Comparison of ENCODE assay signal across 23 cellular contexts in the genomic region with DNA sequence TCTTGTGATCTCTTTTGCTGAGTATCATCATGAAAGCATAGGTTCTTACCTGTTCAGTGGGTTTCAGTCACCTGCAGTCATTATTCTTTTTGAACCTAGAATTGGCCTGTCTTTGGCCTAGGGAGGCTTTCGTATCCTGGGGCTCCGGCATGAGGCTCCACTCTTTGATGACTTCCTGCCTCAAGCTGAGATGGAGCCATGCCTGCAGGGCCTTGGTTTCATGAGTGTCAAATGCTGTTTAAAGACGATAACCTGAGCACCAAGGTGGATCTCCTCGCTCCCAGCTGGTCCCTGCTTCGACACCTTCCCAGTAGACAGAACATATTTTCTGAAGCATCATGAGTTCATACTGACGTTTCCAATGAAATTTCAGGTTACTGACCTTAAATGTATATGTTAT.
DNase-seq lines count a peak whose midpoint lies in the region; ATAC-seq and TF ChIP-seq lines count a peak whose summit lies in the region.
"Had no signal": no experiment of that assay in that cellular context is flagged by ENCODE, and none has a peak within 500 bp of the region (broad histone marks: within the 10 kb centered on the region; RNA-seq: fewer than 3 reads in every experiment).

No MANE protein-coding gene starts in this region.

- no peak overlapping the region for H2AFZ ChIP-seq in OCI-LY1 (ENCODE audit: low read length)

- H3K36me3 Mint-ChIP-seq in osteocyte (ENCODE audit: unreplicated experiment) = no peaks in the 10 kb centered on the region
- H3K36me3 Mint-ChIP-seq in stimulated activated memory B cell treated with anti-CD40 and anti-IgM and Interleukin-4, amounts not matched to agents 10 μg/mL and 1 μg/mL and 100 μg/mL, for 72 hours = peaks cover 4% of the 10 kb centered on the region
- H3K36me3 Mint-ChIP-seq in activated T-helper 2 cell treated with anti-CD3 and anti-CD28 coated beads, Interferon-gamma antibody, Interleukin-2, Interleukin-4, amounts not matched to agents 10 μg/mL and 5 μg/mL and 100 μg/mL, durations not matched to agents 14 hours and 24 hours and 36 hours (ENCODE audit: low read depth) = no peaks in the 10 kb centered on the region
- H3K36me3 Mint-ChIP-seq: CD14-positive monocyte; CD8-positive, alpha-beta memory T cell had no signal

- H3K4me1 ChIP-seq in OCI-LY1 (ENCODE audit: insufficient read depth, low read length, severe bottlenecking) = peaks cover 22% of the 10 kb centered on the region
- H3K4me1 ChIP-seq: A549, BE2C, HAP-1 had no signal

- no peaks in the 10 kb centered on the region for H3K27me3 Mint-ChIP-seq in osteocyte (ENCODE audit: unreplicated experiment)
- no peaks in the 10 kb centered on the region for H3K27me3 Mint-ChIP-seq in stimulated activated memory B cell treated with anti-CD40 and anti-IgM and Interleukin-4, amounts not matched to agents 10 μg/mL and 1 μg/mL and 100 μg/mL, for 72 hours
- H3K27me3 Mint-ChIP-seq in activated T-helper 2 cell treated with anti-CD3 and anti-CD28 coated beads, Interferon-gamma antibody, Interleukin-2, Interleukin-4, amounts not matched to agents 10 μg/mL and 5 μg/mL and 100 μg/mL, durations not matched to agents 14 hours and 24 hours and 36 hours (ENCODE audit: low read depth) = no peaks in the 10 kb centered on the region
- H3K27me3 Mint-ChIP-seq: CD4-positive, alpha-beta T cell had no signal

- H3F3A ChIP-seq in OCI-LY1 (ENCODE audit: insufficient read depth, low read length) = no peaks in the 10 kb centered on the region

- DNase-seq in islet precursor cell (peak; percentile 1), osteocyte (ENCODE audit: extremely low spot score, unreplicated experiment) (peak; percentile 38), DMS79 (lab: John Stamatoyannopoulos, UW) (no peak), NCI-H146 (lab: John Stamatoyannopoulos, UW) (no peak)
- DNase-seq in activated T-helper 2 cell treated with anti-CD3 and anti-CD28 coated beads, Interferon-gamma antibody, Interleukin-2, Interleukin-4, amounts not matched to agents 10 μg/mL and 5 μg/mL and 100 μg/mL, durations not matched to agents 14 hours and 24 hours and 36 hours (ENCODE audit: low spot score) = no peak
- DNase-seq: 8988T; ACHN; AML-193; BE2C; CD4-positive, alpha-beta T cell; CD8-positive, alpha-beta memory T cell; DMS 273 treated with DMSO at 0.1 percent for 48 hours; DMS79 treated with DMSO at 0.1 percent for 48 hours; GF-D8; GOT3; HFFc6 had no signal

- TF ChIP-seq CTCF in OCI-LY1 (IDR thresholded peaks at IDR 0.05; ENCODE audit: low read length) (no peak), osteocyte (IDR thresholded peaks at IDR 0.05) (no peak)

- peak overlapping the region; percentile 48 for H3K27ac ChIP-seq in OCI-LY1 (ENCODE audit: low read depth, low read length, poor library complexity, severe bottlenecking)
- H3K27ac ChIP-seq: A549; BLaER1 treated with 17β-estradiol and CSF1 and Interleukin-3, amounts not matched to agents 10 nM and 100 nM had no signal

- H3K27ac Mint-ChIP-seq in osteocyte (ENCODE audit: unreplicated experiment) = no peak overlapping the region
- H3K27ac Mint-ChIP-seq in stimulated activated memory B cell treated with anti-CD40 and anti-IgM and Interleukin-4, amounts not matched to agents 10 μg/mL and 1 μg/mL and 100 μg/mL, for 72 hours = peak overlapping the region; percentile 76
- no peak overlapping the region for H3K27ac Mint-ChIP-seq in activated T-helper 2 cell treated with anti-CD3 and anti-CD28 coated beads, Interferon-gamma antibody, Interleukin-2, Interleukin-4, amounts not matched to agents 10 μg/mL and 5 μg/mL and 100 μg/mL, durations not matched to agents 14 hours and 24 hours and 36 hours
- H3K27ac Mint-ChIP-seq: CD14-positive monocyte, HFFc6 had no signal

- no peak overlapping the region for H3K4me3 Mint-ChIP-seq in osteocyte (ENCODE audit: unreplicated experiment)
- H3K4me3 Mint-ChIP-seq in stimulated activated memory B cell treated with anti-CD40 and anti-IgM and Interleukin-4, amounts not matched to agents 10 μg/mL and 1 μg/mL and 100 μg/mL, for 72 hours = no peak overlapping the region
- H3K4me3 Mint-ChIP-seq in activated T-helper 2 cell treated with anti-CD3 and anti-CD28 coated beads, Interferon-gamma antibody, Interleukin-2, Interleukin-4, amounts not matched to agents 10 μg/mL and 5 μg/mL and 100 μg/mL, durations not matched to agents 14 hours and 24 hours and 36 hours (ENCODE audit: low read depth) = no peak overlapping the region
- H3K4me3 Mint-ChIP-seq: CD14-positive monocyte; CD4-positive, alpha-beta T cell; CD8-positive, alpha-beta memory T cell; HFFc6 had no signal

- ATAC-seq in stimulated activated memory B cell treated with anti-CD40 and anti-IgM and Interleukin-4, amounts not matched to agents 10 μg/mL and 1 μg/mL and 100 μg/mL, for 72 hours = no peak
- no peak for ATAC-seq in HG03280 (IDR thresholded peaks at IDR 0.05; ENCODE audit: unreplicated experiment)

- no peaks in the 10 kb centered on the region for H3K27me3 ChIP-seq in OCI-LY1 (ENCODE audit: insufficient read depth, low read length)
- H3K27me3 ChIP-seq: BE2C; BLaER1 treated with 17β-estradiol and CSF1 and Interleukin-3, amounts not matched to agents 10 nM and 100 nM had no signal

- H3K9me3 ChIP-seq in OCI-LY1 (ENCODE audit: low read length) = no peaks in the 10 kb centered on the region
- H3K9me3 ChIP-seq: A549, BE2C, HAP-1 had no signal

- H3K4me2 ChIP-seq in OCI-LY1 (ENCODE audit: low read length) = no peak overlapping the region
- H3K4me2 ChIP-seq: A549; BLaER1 treated with 17β-estradiol and CSF1 and Interleukin-3, amounts not matched to agents 10 nM and 100 nM had no signal

- H3K4me1 Mint-ChIP-seq in osteocyte (ENCODE audit: unreplicated experiment) = no peaks in the 10 kb centered on the region
- H3K4me1 Mint-ChIP-seq in stimulated activated memory B cell treated with anti-CD40 and anti-IgM and Interleukin-4, amounts not matched to agents 10 μg/mL and 1 μg/mL and 100 μg/mL, for 72 hours = peaks cover 12% of the 10 kb centered on the region
- peaks cover 2% of the 10 kb centered on the region for H3K4me1 Mint-ChIP-seq in activated T-helper 2 cell treated with anti-CD3 and anti-CD28 coated beads, Interferon-gamma antibody, Interleukin-2, Interleukin-4, amounts not matched to agents 10 μg/mL and 5 μg/mL and 100 μg/mL, durations not matched to agents 14 hours and 24 hours and 36 hours (ENCODE audit: low read depth)

- no peaks in the 10 kb centered on the region for H3K9me3 Mint-ChIP-seq in osteocyte (ENCODE audit: unreplicated experiment)
- H3K9me3 Mint-ChIP-seq in stimulated activated memory B cell treated with anti-CD40 and anti-IgM and Interleukin-4, amounts not matched to agents 10 μg/mL and 1 μg/mL and 100 μg/mL, for 72 hours = peaks cover 13% of the 10 kb centered on the region
- H3K9me3 Mint-ChIP-seq in activated T-helper 2 cell treated with anti-CD3 and anti-CD28 coated beads, Interferon-gamma antibody, Interleukin-2, Interleukin-4, amounts not matched to agents 10 μg/mL and 5 μg/mL and 100 μg/mL, durations not matched to agents 14 hours and 24 hours and 36 hours = no peaks in the 10 kb centered on the region

- H3K9ac ChIP-seq in OCI-LY1 (ENCODE audit: low read length) = no peak overlapping the region
- H3K9ac ChIP-seq: BLaER1 treated with 17β-estradiol and CSF1 and Interleukin-3, amounts not matched to agents 10 nM and 100 nM had no signal

- no peaks in the 10 kb centered on the region for H3K9me2 ChIP-seq in OCI-LY1 (ENCODE audit: low read depth, low read length)

- intact Hi-C loops in activated T-helper 2 cell treated with anti-CD3 and anti-CD28 coated beads, Interferon-gamma antibody, Interleukin-2, Interleukin-4, amounts not matched to agents 10 μg/mL and 5 μg/mL and 100 μg/mL, durations not matched to agents 14 hours and 24 hours and 36 hours (cut with micrococcal nuclease) = no loop called here

- H3K79me2 ChIP-seq in OCI-LY1 (ENCODE audit: insufficient read depth, low read length) = no peaks in the 10 kb centered on the region

- no peak overlapping the region for H3K4me3 ChIP-seq in OCI-LY1 (ENCODE audit: low read depth, low read length, poor library complexity, severe bottlenecking)
- H3K4me3 ChIP-seq: A549; BLaER1 treated with 17β-estradiol and CSF1 and Interleukin-3, amounts not matched to agents 10 nM and 100 nM; HAP-1 had no signal

- H4K20me1 ChIP-seq in OCI-LY1 (ENCODE audit: insufficient read depth, low read length) = no peaks in the 10 kb centered on the region
- H4K20me1 ChIP-seq: BLaER1 treated with 17β-estradiol and CSF1 and Interleukin-3, amounts not matched to agents 10 nM and 100 nM had no signal

- no peaks in the 10 kb centered on the region for H3K36me3 ChIP-seq in OCI-LY1 (ENCODE audit: insufficient read depth, low read length)
- H3K36me3 ChIP-seq: BE2C; BLaER1 treated with 17β-estradiol and CSF1 and Interleukin-3, amounts not matched to agents 10 nM and 100 nM; HAP-1 had no signal

Comparison
In these comparisons a context has a peak if more than half of its experiments do, and no peak if none do; other contexts are left out.
1. DNase-seq: peak in islet precursor cell (single experiment) and osteocyte (single experiment); none in DMS79 (single experiment), NCI-H146 (single experiment) and activated T-helper 2 cell treated with anti-CD3 and anti-CD28 coated beads, Interferon-gamma antibody, Interleukin-2, Interleukin-4, amounts not matched to agents 10 μg/mL and 5 μg/mL and 100 μg/mL, durations not matched to agents 14 hours and 24 hours and 36 hours (single experiment).